In genomic region chr20:43457640-43458421, GRCh38 we compare ENCODE assay signal across 8 cellular contexts. TPM values are rescaled to one million over a fixed set of nuclear protein-coding genes. Genes with fewer than 3 reads are reported as not detected.
DNase-seq lines count a peak whose midpoint lies in the region; ATAC-seq and TF ChIP-seq lines count a peak whose summit lies in the region.

Gene SRSF6, plus strand, starts transcription at chr20:43457896. Its CDS starts 138 bp downstream, at chr20:43458034.

- WGBS in trophoblast cell (ENCODE audit: extremely low coverage, insufficient coverage, insufficient read length): no CpG with 5 or more reads among the region's 101 CpGs
- 0% methylated on average over 24 to 69 of the region's 101 CpGs for WGBS in tibial nerve, 2 donors

- peak within 1 kb of the TSS; percentile 93 for H3K4me2 ChIP-seq in trophoblast cell (ENCODE audit: low read length)

- peaks cover 12% of the 10 kb centered on the region for H3K79me1 ChIP-seq in trophoblast cell (ENCODE audit: low read length)

- peak within 1 kb of the TSS; percentile 100 for H3K18ac ChIP-seq in trophoblast cell (ENCODE audit: low read length)

- H3K27ac ChIP-seq in trophoblast cell (ENCODE audit: low read depth, low read length) (peak within 1 kb of the TSS; percentile 90), tibial nerve (peak within 1 kb of the TSS; percentile 98 to 100 (median 100))

- peak in 1 of 2 donors; percentile 99 for TF ChIP-seq EP300 in tibial nerve (IDR thresholded peaks at IDR 0.05)

- TF ChIP-seq CTCF in GM12864 (IDR thresholded peaks at IDR 0.05; ENCODE audit: low read depth, low read length, missing control alignments) (no peak), tibial nerve (IDR thresholded peaks at IDR 0.05) (peak in 2 of 5 experiments; percentile 15 to 49)

- peak within 1 kb of the TSS; percentile 100 for H3K14ac ChIP-seq in trophoblast cell (ENCODE audit: low read length)

- H2BK120ac ChIP-seq in trophoblast cell (ENCODE audit: insufficient read depth, low read length, poor library complexity): peak within 1 kb of the TSS; percentile 98

- ATAC-seq in HG02610 (IDR thresholded peaks at IDR 0.05; ENCODE audit: unreplicated experiment): peak; percentile 86
- ATAC-seq in Right ventricle myocardium superior (ENCODE audit: poor library complexity): peak; percentile 99

- peak; percentile 93 to 98 for TF ChIP-seq POLR2A in tibial nerve (IDR thresholded peaks at IDR 0.05)

- peak within 1 kb of the TSS; percentile 100 for H4K12ac ChIP-seq in trophoblast cell (ENCODE audit: low read depth, low read length)

- H3K4me3 ChIP-seq in GM12864 (ENCODE audit: low read depth, low read length): peak within 1 kb of the TSS; percentile 83
- peak within 1 kb of the TSS; percentile 100 for H3K4me3 ChIP-seq in trophoblast cell (ENCODE audit: low read depth, low read length)
- peak within 1 kb of the TSS; percentile 88 to 94 (median 92) for H3K4me3 ChIP-seq in tibial nerve

- H2AK5ac ChIP-seq in trophoblast cell (ENCODE audit: low read length): peak within 1 kb of the TSS; percentile 100

- peak within 1 kb of the TSS; percentile 100 for H3K4ac ChIP-seq in trophoblast cell (ENCODE audit: low read depth, low read length)

- H4K91ac ChIP-seq in trophoblast cell (ENCODE audit: low read depth, low read length): peak within 1 kb of the TSS; percentile 100

- no peaks in the 10 kb centered on the region for H3K27me3 ChIP-seq in trophoblast cell (ENCODE audit: insufficient read depth, low read length)
- H3K27me3 ChIP-seq in tibial nerve: no peaks in the 10 kb centered on the region

- no peaks in the 10 kb centered on the region for H3K9me3 ChIP-seq in trophoblast cell (ENCODE audit: insufficient read depth, low read depth, low read length)
- H3K9me3 ChIP-seq in tibial nerve: no peaks in the 10 kb centered on the region

- peak within 1 kb of the TSS; percentile 99 for H4K8ac ChIP-seq in trophoblast cell (ENCODE audit: low read depth, low read length)

- peak within 1 kb of the TSS; percentile 99 for H2AFZ ChIP-seq in trophoblast cell (ENCODE audit: insufficient read depth, low read length, poor library complexity)

- H2BK5ac ChIP-seq in trophoblast cell (ENCODE audit: low read depth, low read length, poor library complexity): peak within 1 kb of the TSS; percentile 100

- peak within 1 kb of the TSS; percentile 56 for H2BK12ac ChIP-seq in trophoblast cell (ENCODE audit: low read length)

- DNase-seq in GM12864 (ENCODE audit: low read depth): peak; percentile 65
- peak; percentile 88 for DNase-seq in NCI-H1092 (lab: John Stamatoyannopoulos, UW)
- peak; percentile 67 to 90 for DNase-seq in SW 1271 (lab: John Stamatoyannopoulos, UW)
- DNase-seq in activated naive CD8-positive, alpha-beta T cell treated with anti-CD3 and anti-CD28 coated beads, Interleukin-2, amount 50 U/mL, for 16 hours (ENCODE audit: low read depth, low spot score): peak; percentile 85
- DNase-seq in Right ventricle myocardium superior: peak; percentile 99
- DNase-seq in trophoblast cell: peak; percentile 90 to 94
- DNase-seq in tibial nerve (ENCODE audit: low spot score in 2 of 2): peak; percentile 94 to 95

- H3K36me3 ChIP-seq in trophoblast cell (ENCODE audit: control insufficient read depth in 1 of 2, insufficient read depth in 2 of 2, low read length in 2 of 2) (peaks cover 9 to 20% of the 10 kb centered on the region in 2 experiments), tibial nerve (peaks cover 0 to 38% (median 13%) of the 10 kb centered on the region in 3 donors)

- H3K79me2 ChIP-seq in trophoblast cell (ENCODE audit: control insufficient read depth, insufficient read depth, low read length, poor library complexity): peaks cover 15% of the 10 kb centered on the region

- intact Hi-C loops in Right ventricle myocardium superior (cut with DNase I): loop anchor here (10.0 kb wide), 1 partner anchor 137 kb away; the partner anchor contains the start of gene IFT52

- no peak within 1 kb of the TSS for H3K23ac ChIP-seq in trophoblast cell (ENCODE audit: low read length)

- peaks cover 0 to 6% of the 10 kb centered on the region in 2 experiments for H3K4me1 ChIP-seq in trophoblast cell (ENCODE audit: control insufficient read depth in 1 of 2, insufficient read depth in 2 of 2, low read length in 2 of 2)
- peaks cover 0 to 47% (median 6%) of the 10 kb centered on the region in 4 donors for H3K4me1 ChIP-seq in tibial nerve

- H3K9ac ChIP-seq in trophoblast cell (ENCODE audit: low read length): peak within 1 kb of the TSS; percentile 100

RNA-seq across cellular contexts. Expression of gene SRSF6, which starts in this region (rescaled TPM):
- total RNA-seq in Right ventricle myocardium superior: 48.7 TPM
- 90.2 and 91.2 TPM in 2 replicates for polyA plus RNA-seq in trophoblast cell (2013)
- 100 to 1,000 TPM in 2 of 4 donors, 10 to 100 TPM in 2; 82.8 to 117 (median 103) TPM for total RNA-seq in tibial nerve

Comparison
In these comparisons a context has a peak if more than half of its experiments do, and no peak if none do; other contexts are left out.
1. Peak in every context shown above with its lines: DNase-seq, ATAC-seq, H3K4me3 ChIP-seq and H3K27ac ChIP-seq.